ENCODE assay signal across 8 cellular contexts in genomic region chr13:98653471-98653985, GRCh38.
DNase-seq lines count a peak whose midpoint lies in the region; ATAC-seq and TF ChIP-seq lines count a peak whose summit lies in the region.

No MANE protein-coding gene starts in this region.

- H3K27me3 ChIP-seq in OCI-LY1 (ENCODE audit: insufficient read depth, low read length) (no peaks in the 10 kb centered on the region), esophagus muscularis mucosa (no peaks in the 10 kb centered on the region)

- no peak for TF ChIP-seq POLR2A in esophagus muscularis mucosa (IDR thresholded peaks at IDR 0.05; ENCODE audit: low read depth)

- intact Hi-C loops in esophagus muscularis mucosa (cut with DNase I) = loop anchor here (1.0 to 5.0 kb wide), 2 partner anchors 71 to 208 kb away; no protein-coding TSS in a partner anchor

- DNase-seq in DMS 273 (lab: John Stamatoyannopoulos, UW; ENCODE audit: unreplicated experiment) (peak; percentile 78), HT-29 (ENCODE audit: low spot score) (peak; percentile 99), activated T-cell treated with anti-CD3 and anti-CD28 coated beads for 4 hours (peak; percentile 65), esophagus muscularis mucosa (ENCODE audit: extremely low spot score) (no peak)
- peak; percentile 47 to 82 (median 62) for DNase-seq in naive thymus-derived CD8-positive, alpha-beta T cell

- no peaks in the 10 kb centered on the region for H3K9me3 ChIP-seq in OCI-LY1 (ENCODE audit: low read length)
- no peaks in the 10 kb centered on the region for H3K9me3 ChIP-seq in esophagus muscularis mucosa

- H3K4me1 ChIP-seq in OCI-LY1 (ENCODE audit: insufficient read depth, low read length, severe bottlenecking) = no peaks in the 10 kb centered on the region
- peaks cover 2 to 8% (median 7%) of the 10 kb centered on the region in 4 donors for H3K4me1 ChIP-seq in esophagus muscularis mucosa

- no peaks in the 10 kb centered on the region for H3K9me2 ChIP-seq in OCI-LY1 (ENCODE audit: low read depth, low read length)

- no peaks in the 10 kb centered on the region for H4K20me1 ChIP-seq in OCI-LY1 (ENCODE audit: insufficient read depth, low read length)

- no peaks in the 10 kb centered on the region for H3K9me3 Mint-ChIP-seq in naive thymus-derived CD8-positive, alpha-beta T cell
- H3K9me3 Mint-ChIP-seq in stimulated activated memory B cell treated with anti-CD40 and anti-IgM and Interleukin-4, amounts not matched to agents 10 μg/mL and 1 μg/mL and 100 μg/mL, for 72 hours = no peaks in the 10 kb centered on the region

- no peaks in the 10 kb centered on the region for H3K36me3 ChIP-seq in OCI-LY1 (ENCODE audit: insufficient read depth, low read length)
- no peaks in the 10 kb centered on the region for H3K36me3 ChIP-seq in esophagus muscularis mucosa

- H3K27ac Mint-ChIP-seq in naive thymus-derived CD8-positive, alpha-beta T cell = peak overlapping the region in 5 of 10 donors; percentile 54 to 82 (median 60)
- peak overlapping the region; percentile 57 for H3K27ac Mint-ChIP-seq in stimulated activated memory B cell treated with anti-CD40 and anti-IgM and Interleukin-4, amounts not matched to agents 10 μg/mL and 1 μg/mL and 100 μg/mL, for 72 hours

- no peak overlapping the region for H3K4me2 ChIP-seq in OCI-LY1 (ENCODE audit: low read length)

- H3K4me3 Mint-ChIP-seq in naive thymus-derived CD8-positive, alpha-beta T cell = peak overlapping the region in 9 of 10 donors; percentile 38 to 81 (median 68)
- H3K4me3 Mint-ChIP-seq in stimulated activated memory B cell treated with anti-CD40 and anti-IgM and Interleukin-4, amounts not matched to agents 10 μg/mL and 1 μg/mL and 100 μg/mL, for 72 hours = peak overlapping the region; percentile 35

- no peaks in the 10 kb centered on the region for H3K79me2 ChIP-seq in OCI-LY1 (ENCODE audit: insufficient read depth, low read length)

- H2AFZ ChIP-seq in OCI-LY1 (ENCODE audit: low read length) = no peak overlapping the region

- H3K27me3 Mint-ChIP-seq in naive thymus-derived CD8-positive, alpha-beta T cell = peaks cover 0 to 7% (median 3%) of the 10 kb centered on the region in 5 donors
- H3K27me3 Mint-ChIP-seq in stimulated activated memory B cell treated with anti-CD40 and anti-IgM and Interleukin-4, amounts not matched to agents 10 μg/mL and 1 μg/mL and 100 μg/mL, for 72 hours = peaks cover 11% of the 10 kb centered on the region

- TF ChIP-seq CTCF in OCI-LY1 (IDR thresholded peaks at IDR 0.05; ENCODE audit: low read length) (peak; percentile 99), esophagus muscularis mucosa (IDR thresholded peaks at IDR 0.05) (peak; percentile 88 to 94 (median 91))

- POLR2A ChIA-PET in naive thymus-derived CD8-positive, alpha-beta T cell (lab: Charles Lee) = interaction anchor here (2.5 kb wide), 1 partner anchor 208 kb away, joined by 11 read pairs; no protein-coding TSS in a partner anchor

- H3K4me3 ChIP-seq in OCI-LY1 (ENCODE audit: low read depth, low read length, poor library complexity, severe bottlenecking) (no peak overlapping the region), esophagus muscularis mucosa (no peak overlapping the region)

- no peaks in the 10 kb centered on the region for H3F3A ChIP-seq in OCI-LY1 (ENCODE audit: insufficient read depth, low read length)

- ATAC-seq in GM21360 (IDR thresholded peaks at IDR 0.05; ENCODE audit: unreplicated experiment) = peak; percentile 93
- peak; percentile 93 to 99 for ATAC-seq in naive thymus-derived CD8-positive, alpha-beta T cell
- peak; percentile 84 for ATAC-seq in stimulated activated memory B cell treated with anti-CD40 and anti-IgM and Interleukin-4, amounts not matched to agents 10 μg/mL and 1 μg/mL and 100 μg/mL, for 72 hours

- H3K4me1 Mint-ChIP-seq in naive thymus-derived CD8-positive, alpha-beta T cell = peaks cover 4 to 8% (median 4%) of the 10 kb centered on the region in 4 donors
- peaks cover 14% of the 10 kb centered on the region for H3K4me1 Mint-ChIP-seq in stimulated activated memory B cell treated with anti-CD40 and anti-IgM and Interleukin-4, amounts not matched to agents 10 μg/mL and 1 μg/mL and 100 μg/mL, for 72 hours

- H3K9ac ChIP-seq in OCI-LY1 (ENCODE audit: low read length) = no peak overlapping the region

- no peaks in the 10 kb centered on the region for H3K36me3 Mint-ChIP-seq in naive thymus-derived CD8-positive, alpha-beta T cell
- no peaks in the 10 kb centered on the region for H3K36me3 Mint-ChIP-seq in stimulated activated memory B cell treated with anti-CD40 and anti-IgM and Interleukin-4, amounts not matched to agents 10 μg/mL and 1 μg/mL and 100 μg/mL, for 72 hours

- no peak overlapping the region for H3K27ac ChIP-seq in OCI-LY1 (ENCODE audit: low read depth, low read length, poor library complexity, severe bottlenecking)
- H3K27ac ChIP-seq in esophagus muscularis mucosa (replicated peaks in 1 of 4) = no peak overlapping the region

- WGBS in esophagus muscularis mucosa = 34% methylated on average over 8 of the region's 9 CpGs

- no peak for TF ChIP-seq EP300 in esophagus muscularis mucosa (IDR thresholded peaks at IDR 0.05)
